ENCODE assay signal across 8 cellular contexts in the genomic region with DNA sequence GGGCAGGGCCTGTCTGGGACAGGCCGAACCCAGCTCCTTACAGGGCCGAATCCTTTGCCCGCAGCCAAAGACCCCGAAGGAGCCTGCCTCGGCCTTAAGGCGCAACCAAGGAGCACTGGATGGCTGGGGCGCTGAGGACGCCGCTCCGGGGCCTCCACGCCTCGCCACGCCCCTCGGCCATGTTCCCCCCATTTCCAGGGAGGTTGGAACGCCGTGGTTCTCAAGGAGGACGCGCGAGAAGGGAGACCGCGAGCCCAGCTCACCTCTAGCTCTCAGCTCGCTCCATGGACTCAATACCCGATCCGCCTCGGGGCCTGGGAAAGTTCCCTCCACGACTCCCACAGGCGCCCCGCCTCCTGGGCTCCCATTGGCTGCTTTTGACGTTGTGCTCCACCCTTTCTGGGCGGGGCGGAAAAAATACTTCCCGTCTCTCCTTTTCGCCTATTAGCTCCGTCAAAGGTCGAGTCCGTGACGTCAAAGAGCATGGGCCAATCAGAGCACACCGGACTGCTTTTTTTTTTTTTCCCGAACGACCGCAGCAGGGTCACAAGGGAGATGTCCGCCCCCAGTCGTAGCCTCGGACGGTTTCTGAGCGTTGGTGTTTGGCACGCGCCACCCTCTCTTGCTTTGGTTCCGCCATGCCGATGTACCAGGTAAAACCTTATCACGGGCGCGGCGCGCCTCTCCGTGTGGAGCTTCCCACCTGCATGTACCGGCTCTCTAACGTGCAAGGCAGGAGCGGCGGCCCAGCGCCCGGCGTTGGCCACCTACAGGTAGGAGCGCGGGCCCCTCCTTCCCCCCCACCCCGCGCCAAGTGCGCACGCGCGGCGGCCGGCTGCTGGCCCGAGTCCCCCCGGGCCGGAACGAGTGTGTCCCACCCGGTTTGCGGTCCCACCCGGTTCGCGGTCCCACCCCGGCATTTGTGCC.
DNase-seq lines count a peak whose midpoint lies in the region; ATAC-seq and TF ChIP-seq lines count a peak whose summit lies in the region.

No MANE protein-coding gene starts in this region.

- TF ChIP-seq POLR2A in GM18951 (IDR thresholded peaks at IDR 0.05; ENCODE audit: extremely low read depth, insufficient read depth, insufficient read length): peak; percentile 85

- peak; percentile 96 for DNase-seq in AG09309 (ENCODE audit: low read depth)
- peak; percentile 99 for DNase-seq in NCI-H345 (lab: John Stamatoyannopoulos, UW)
- DNase-seq in activated CD4-positive, CD25-positive, alpha-beta regulatory T cell treated with anti-CD3 and anti-CD28 coated beads, Interleukin-2, amount 50 U/mL, for 16 hours (ENCODE audit: low read depth, low spot score): peak; percentile 98
- peak; percentile 100 for DNase-seq in cerebellar cortex (ENCODE audit: low spot score)
- peak; percentile 99 for DNase-seq in islet precursor cell
- peak; percentile 96 to 98 (median 96) for DNase-seq in stimulated activated CD4-positive, alpha-beta T cell treated with anti-CD3 and anti-CD28 coated beads, Interleukin-12 subunit alpha, Interleukin-12 subunit beta, amount 100 ng/mL, for 48 hours (ENCODE audit: low read depth in 2 of 3, low spot score in 1 of 3)

- peak; percentile 88 for ATAC-seq in HG03196 (IDR thresholded peaks at IDR 0.05; ENCODE audit: unreplicated experiment)

- in situ Hi-C loops in GM18951 (cut with MboI; ENCODE audit: low sequenced_read_pairs, unreplicated experiment): no loop called here

- H3K4me3 ChIP-seq in AG09309 (ENCODE audit: control insufficient read depth, low read depth, low read length): peak overlapping the region; percentile 84

- TF ChIP-seq CTCF in AG09309 (IDR thresholded peaks at IDR 0.05; ENCODE audit: control insufficient read depth, insufficient read depth, low read depth, low read length, missing control alignments): peak; percentile 36

Comparison
In these comparisons a context has a peak if more than half of its experiments do, and no peak if none do; other contexts are left out.
1. Peak in every context shown above with its lines: DNase-seq, ATAC-seq and H3K4me3 ChIP-seq.